In the genomic region with DNA sequence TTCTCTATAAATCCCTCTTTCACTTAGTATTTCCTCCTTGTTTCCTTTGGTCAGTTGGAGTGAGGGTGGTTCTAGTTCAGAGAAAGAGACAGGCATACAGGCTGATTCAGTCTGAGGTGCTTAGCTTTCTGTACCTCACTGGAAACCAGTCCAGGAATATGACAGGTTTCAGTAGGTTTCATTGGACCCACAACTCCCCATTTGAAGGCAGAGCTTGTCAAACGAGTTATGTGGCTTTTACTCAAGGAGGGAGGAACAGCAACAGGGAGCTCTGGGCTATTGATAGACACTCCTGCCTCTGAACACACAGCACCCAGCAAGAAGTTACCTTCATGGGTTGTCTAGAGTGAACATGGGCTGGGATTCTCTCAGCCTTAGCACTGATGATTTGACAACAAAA, we compare ENCODE assay signal across 12 cellular contexts. TPM values are rescaled to one million over a fixed set of nuclear protein-coding genes. Genes with fewer than 3 reads are reported as not detected.
DNase-seq lines count a peak whose midpoint lies in the region; ATAC-seq lines count a peak whose summit lies in the region.
"Had no signal": no experiment of that assay in that cellular context is flagged by ENCODE, and none has a peak within 500 bp of the region (broad histone marks: within the 10 kb centered on the region; RNA-seq: fewer than 3 reads in every experiment).

No MANE protein-coding gene starts in this region.

- H3K4me3 ChIP-seq in CD4-positive, CD25-positive, alpha-beta regulatory T cell (ENCODE audit: low read depth, low read length), result no peak overlapping the region
- H3K4me3 ChIP-seq in trophoblast cell (ENCODE audit: low read depth, low read length), result no peak overlapping the region

- H3K9ac ChIP-seq in trophoblast cell (ENCODE audit: low read length), result no peak overlapping the region

- WGBS in trophoblast cell (ENCODE audit: extremely low coverage, insufficient coverage, insufficient read length), result no CpG with 5 or more reads among the region's 1 CpG

- H4K91ac ChIP-seq in trophoblast cell (ENCODE audit: low read depth, low read length), result peak overlapping the region; percentile 61

- no peak overlapping the region for H2AK5ac ChIP-seq in trophoblast cell (ENCODE audit: low read length)

- H3K27me3 Mint-ChIP-seq in CD4-positive, CD25-positive, alpha-beta regulatory T cell, result no peaks in the 10 kb centered on the region
- no peaks in the 10 kb centered on the region for H3K27me3 Mint-ChIP-seq in T-helper 2 cell treated with Interferon-gamma antibody and Interleukin-4, amounts not matched to agents 5 μg/mL and 100 μg/mL, for 36 hours (ENCODE audit: low read depth)

- no peak overlapping the region for H3K23ac ChIP-seq in trophoblast cell (ENCODE audit: low read length)

- no peaks in the 10 kb centered on the region for H3K27me3 ChIP-seq in CD4-positive, CD25-positive, alpha-beta regulatory T cell (ENCODE audit: control insufficient read depth, insufficient read depth, low read length)
- no peaks in the 10 kb centered on the region for H3K27me3 ChIP-seq in trophoblast cell (ENCODE audit: insufficient read depth, low read length)

- no peak for DNase-seq in CD4-positive, CD25-positive, alpha-beta regulatory T cell
- DNase-seq in NCI-H510A (lab: John Stamatoyannopoulos, UW), result peak; percentile 79
- DNase-seq in epithelial cell of prostate (ENCODE audit: low read depth, low spot score), result peak; percentile 92
- DNase-seq in trophoblast cell, result peak; percentile 82 to 94
- DNase-seq in SKM-1 treated with dmso at 0.1 percent for 144 hours (lab: John Stamatoyannopoulos, UW; ENCODE audit: unreplicated experiment), result no peak
- no peak for DNase-seq in T-helper 2 cell treated with Interferon-gamma antibody and Interleukin-4, amounts not matched to agents 5 μg/mL and 100 μg/mL, for 36 hours (ENCODE audit: low spot score)
- DNase-seq: NCI-H1694; stimulated activated CD4-positive, alpha-beta T cell treated with anti-CD3 and anti-CD28 coated beads, Interleukin-12 subunit alpha, Interleukin-12 subunit beta, amount 100 ng/mL, for 4 hours; T-helper 2 cell had no signal

- H3K36me3 ChIP-seq in CD4-positive, CD25-positive, alpha-beta regulatory T cell (ENCODE audit: control insufficient read depth, insufficient read depth, low read length), result no peaks in the 10 kb centered on the region
- H3K36me3 ChIP-seq in trophoblast cell (ENCODE audit: control insufficient read depth in 1 of 2, insufficient read depth in 2 of 2, low read length in 2 of 2), result peaks cover 13 to 17% of the 10 kb centered on the region in 2 experiments

- H3K18ac ChIP-seq in trophoblast cell (ENCODE audit: low read length), result no peak overlapping the region

- no peak overlapping the region for H2BK120ac ChIP-seq in trophoblast cell (ENCODE audit: insufficient read depth, low read length, poor library complexity)

- ATAC-seq in CD4-positive, CD25-positive, alpha-beta regulatory T cell (ENCODE audit: low read depth in 2 of 2), result no peak
- ATAC-seq in HG02970 (IDR thresholded peaks at IDR 0.05; ENCODE audit: low FRiP score, unreplicated experiment) (no peak), HG03354 (IDR thresholded peaks at IDR 0.05; ENCODE audit: poor library complexity, severe bottlenecking, unreplicated experiment) (no peak)

- H3K36me3 Mint-ChIP-seq in CD4-positive, CD25-positive, alpha-beta regulatory T cell, result peaks cover 21% of the 10 kb centered on the region
- peaks cover 19% of the 10 kb centered on the region for H3K36me3 Mint-ChIP-seq in T-helper 2 cell treated with Interferon-gamma antibody and Interleukin-4, amounts not matched to agents 5 μg/mL and 100 μg/mL, for 36 hours (ENCODE audit: low read depth)

- peak overlapping the region; percentile 44 for H3K4me2 ChIP-seq in trophoblast cell (ENCODE audit: low read length)

- no peak overlapping the region for H3K27ac ChIP-seq in CD4-positive, CD25-positive, alpha-beta regulatory T cell (ENCODE audit: insufficient read depth, low read length, poor library complexity, severe bottlenecking)
- H3K27ac ChIP-seq in epithelial cell of prostate, result peak overlapping the region; percentile 99
- peak overlapping the region; percentile 92 for H3K27ac ChIP-seq in trophoblast cell (ENCODE audit: low read depth, low read length)

- no peaks in the 10 kb centered on the region for H3K9me3 ChIP-seq in CD4-positive, CD25-positive, alpha-beta regulatory T cell (ENCODE audit: control insufficient read depth in 2 of 2, low read length in 2 of 2)
- H3K9me3 ChIP-seq in trophoblast cell (ENCODE audit: insufficient read depth, low read depth, low read length), result no peaks in the 10 kb centered on the region

- peaks cover 82% of the 10 kb centered on the region for H3K4me1 ChIP-seq in CD4-positive, CD25-positive, alpha-beta regulatory T cell (ENCODE audit: control insufficient read depth, insufficient read depth, low read length, poor library complexity, severe bottlenecking)
- H3K4me1 ChIP-seq in trophoblast cell (ENCODE audit: control insufficient read depth in 1 of 2, insufficient read depth in 2 of 2, low read length in 2 of 2), result peaks cover 67 to 74% of the 10 kb centered on the region in 2 experiments

- H4K8ac ChIP-seq in trophoblast cell (ENCODE audit: low read depth, low read length), result peak overlapping the region; percentile 34

- H2BK5ac ChIP-seq in trophoblast cell (ENCODE audit: low read depth, low read length, poor library complexity), result peak overlapping the region; percentile 67

- H3K27ac Mint-ChIP-seq in CD4-positive, CD25-positive, alpha-beta regulatory T cell, result peak overlapping the region in 2 of 3 donors; percentile 58 to 60
- H3K27ac Mint-ChIP-seq in T-helper 2 cell treated with Interferon-gamma antibody and Interleukin-4, amounts not matched to agents 5 μg/mL and 100 μg/mL, for 36 hours, result no peak overlapping the region
- H3K27ac Mint-ChIP-seq: activated naive CD4-positive, alpha-beta T cell treated with anti-CD3 and anti-CD28 coated beads, Interleukin-2, amount 50 U/mL, for 24 hours had no signal

- H3K4ac ChIP-seq in trophoblast cell (ENCODE audit: low read depth, low read length), result peak overlapping the region; percentile 44

- no peak overlapping the region for H2AFZ ChIP-seq in trophoblast cell (ENCODE audit: insufficient read depth, low read length, poor library complexity)

- H3K4me1 Mint-ChIP-seq in CD4-positive, CD25-positive, alpha-beta regulatory T cell, result peaks cover 27 to 95% (median 66%) of the 10 kb centered on the region in 4 donors
- peaks cover 53% of the 10 kb centered on the region for H3K4me1 Mint-ChIP-seq in T-helper 2 cell treated with Interferon-gamma antibody and Interleukin-4, amounts not matched to agents 5 μg/mL and 100 μg/mL, for 36 hours (ENCODE audit: low read depth)

- H3K79me2 ChIP-seq in trophoblast cell (ENCODE audit: control insufficient read depth, insufficient read depth, low read length, poor library complexity), result peaks cover 44% of the 10 kb centered on the region

- H2BK12ac ChIP-seq in trophoblast cell (ENCODE audit: low read length), result no peak overlapping the region

- peaks cover 0 to 1% (median 0%) of the 10 kb centered on the region in 7 donors for H3K9me3 Mint-ChIP-seq in CD4-positive, CD25-positive, alpha-beta regulatory T cell
- H3K9me3 Mint-ChIP-seq in T-helper 2 cell treated with Interferon-gamma antibody and Interleukin-4, amounts not matched to agents 5 μg/mL and 100 μg/mL, for 36 hours, result no peaks in the 10 kb centered on the region
- H3K9me3 Mint-ChIP-seq: activated naive CD4-positive, alpha-beta T cell treated with anti-CD3 and anti-CD28 coated beads, Interleukin-2, amount 50 U/mL, for 24 hours had no signal

- H3K14ac ChIP-seq in trophoblast cell (ENCODE audit: low read length), result peak overlapping the region; percentile 30

- H4K12ac ChIP-seq in trophoblast cell (ENCODE audit: low read depth, low read length), result no peak overlapping the region

- H3K4me3 Mint-ChIP-seq in CD4-positive, CD25-positive, alpha-beta regulatory T cell, result peak overlapping the region in 1 of 4 donors; percentile 6
- H3K4me3 Mint-ChIP-seq in T-helper 2 cell treated with Interferon-gamma antibody and Interleukin-4, amounts not matched to agents 5 μg/mL and 100 μg/mL, for 36 hours, result no peak overlapping the region
- H3K4me3 Mint-ChIP-seq: activated naive CD4-positive, alpha-beta T cell treated with anti-CD3 and anti-CD28 coated beads, Interleukin-2, amount 50 U/mL, for 24 hours had no signal

- H3K79me1 ChIP-seq in trophoblast cell (ENCODE audit: low read length), result peaks cover 59% of the 10 kb centered on the region

RNA-seq across cellular contexts. Expression of a gene that starts 14.5 kb away (rescaled TPM):
- 323 TPM for total RNA-seq in CD4-positive, CD25-positive, alpha-beta regulatory T cell
- polyA plus RNA-seq in CD4-positive, CD25-positive, alpha-beta regulatory T cell, result 10 to 100 TPM; 11.2 to 22.2 (median 15.7) TPM
- polyA plus RNA-seq in trophoblast cell (2013), result 442 and 468 TPM in 2 replicates

RNA-seq across cellular contexts. Expression of a gene that starts 43.0 kb away (rescaled TPM):
- 319 TPM for total RNA-seq in CD4-positive, CD25-positive, alpha-beta regulatory T cell
- polyA plus RNA-seq in CD4-positive, CD25-positive, alpha-beta regulatory T cell, result 100 to 1,000 TPM; 429 to 508 (median 476) TPM
- polyA plus RNA-seq in trophoblast cell (2013), result 205 and 214 TPM in 2 replicates

RNA-seq across cellular contexts. Expression of a gene that starts 44.2 kb away (rescaled TPM):
- total RNA-seq in CD4-positive, CD25-positive, alpha-beta regulatory T cell, result 310 TPM
- polyA plus RNA-seq in CD4-positive, CD25-positive, alpha-beta regulatory T cell, result 100 to 1,000 TPM; 117 to 164 (median 140) TPM
- polyA plus RNA-seq in trophoblast cell (2013), result 0.56 and 0.72 TPM in 2 replicates

Comparison
In these comparisons a context has a peak if more than half of its experiments do, and no peak if none do; other contexts are left out.
1. DNase-seq: peak in NCI-H510A (single experiment), epithelial cell of prostate (single experiment) and trophoblast cell (2 of 2); none in CD4-positive, CD25-positive, alpha-beta regulatory T cell (0 of 3), SKM-1 treated with dmso at 0.1 percent for 144 hours (single experiment) and T-helper 2 cell treated with Interferon-gamma antibody and Interleukin-4, amounts not matched to agents 5 μg/mL and 100 μg/mL, for 36 hours (single experiment).